ENCODE assay signal across 12 cellular contexts in the genomic region with DNA sequence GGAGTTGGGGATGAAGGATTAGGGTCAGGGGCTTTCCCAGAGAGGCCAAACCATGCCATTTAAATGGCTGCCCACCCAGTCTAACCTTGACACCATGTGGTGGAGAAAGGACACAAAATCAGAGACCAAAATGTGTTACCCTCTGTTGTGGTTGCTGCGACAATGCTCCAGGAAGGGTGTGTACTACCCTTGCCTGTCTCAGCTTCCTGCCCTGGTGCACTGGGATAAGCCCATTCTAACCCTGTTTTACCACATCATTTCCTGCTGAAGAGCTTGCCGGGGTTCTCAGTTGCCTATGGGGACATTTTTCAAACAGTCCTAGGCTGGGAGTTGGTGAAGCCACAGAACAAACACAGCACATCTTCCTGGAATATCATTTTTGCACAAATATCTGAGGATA. TPM values are rescaled to one million over a fixed set of nuclear protein-coding genes. Genes with fewer than 3 reads are reported as not detected.
DNase-seq lines count a peak whose midpoint lies in the region; ATAC-seq and TF ChIP-seq lines count a peak whose summit lies in the region.
"Had no signal": no experiment of that assay in that cellular context is flagged by ENCODE, and none has a peak within 500 bp of the region (broad histone marks: within the 10 kb centered on the region; RNA-seq: fewer than 3 reads in every experiment).

No MANE protein-coding gene starts in this region.

- H3K36me3 ChIP-seq in MM.1S (replicated peaks; ENCODE audit: insufficient read depth, low read length) (no peaks in the 10 kb centered on the region), esophagus muscularis mucosa (no peaks in the 10 kb centered on the region)

- TF ChIP-seq POLR2A in esophagus muscularis mucosa (IDR thresholded peaks at IDR 0.05; ENCODE audit: low read depth): no peak

- H4K20me1 ChIP-seq in MM.1S (ENCODE audit: insufficient read depth, low read length): no peaks in the 10 kb centered on the region

- DNase-seq in MM.1S (peak; percentile 77), EL (no peak), SW 1271 (lab: John Stamatoyannopoulos, UW) (no peak), esophagus muscularis mucosa (ENCODE audit: extremely low spot score) (no peak)
- peak; percentile 58 for DNase-seq in activated CD4-positive, alpha-beta T cell treated with anti-CD3 and anti-CD28 coated beads, Interleukin-2, amount 50 U/mL, for 1 hour
- peak; percentile 46 for DNase-seq in effector CD4-positive, alpha-beta T cell
- DNase-seq in stimulated activated CD8-positive, alpha-beta memory T cell treated with anti-CD3 and anti-CD28 coated beads, Interleukin-7, amount 100 ng/mL, for 1 hour (ENCODE audit: low read depth in 2 of 2): peak; percentile 10 to 19
- DNase-seq: NCI-H1694 treated with DMSO at 0.1 percent for 48 hours, nephron progenitor cell, SIG-M5 had no signal

- no peaks in the 10 kb centered on the region for H3K79me2 ChIP-seq in MM.1S (ENCODE audit: low read length)

- H3K4me1 ChIP-seq in MM.1S (ENCODE audit: low read length): peaks cover 19% of the 10 kb centered on the region
- H3K4me1 ChIP-seq in esophagus muscularis mucosa: peaks cover 4 to 14% (median 12%) of the 10 kb centered on the region in 4 donors

- H3K4me3 ChIP-seq in MM.1S (ENCODE audit: low read length): peak overlapping the region; percentile 15; the same call in 1 of the 2 replicates
- H3K4me3 ChIP-seq in esophagus muscularis mucosa: no peak overlapping the region

- H2AFZ ChIP-seq in MM.1S (ENCODE audit: low read length): peak overlapping the region; percentile 55

- H3K27me3 ChIP-seq in MM.1S (replicated peaks; ENCODE audit: insufficient read depth, low read length) (no peaks in the 10 kb centered on the region), esophagus muscularis mucosa (peaks cover 0 to 67% (median 5%) of the 10 kb centered on the region in 4 donors)

- TF ChIP-seq CTCF in MM.1S (IDR thresholded peaks at IDR 0.05; ENCODE audit: low read length): no peak
- no peak for TF ChIP-seq CTCF in esophagus muscularis mucosa (IDR thresholded peaks at IDR 0.05)

- H3K27ac ChIP-seq in MM.1S (ENCODE audit: low read length): peak overlapping the region; percentile 53; the same call in 1 of the 2 replicates
- no peak overlapping the region for H3K27ac ChIP-seq in esophagus muscularis mucosa (replicated peaks in 1 of 4)

- ATAC-seq in GM21786 (IDR thresholded peaks at IDR 0.05; ENCODE audit: unreplicated experiment): no peak

- WGBS in esophagus muscularis mucosa: 51% methylated on average over 2 of the region's 2 CpGs

- peak overlapping the region; percentile 71 for H3K4me2 ChIP-seq in MM.1S (ENCODE audit: low read depth, low read length)

- H3K9ac ChIP-seq in MM.1S (ENCODE audit: low read length): no peak overlapping the region

- H3K9me2 ChIP-seq in MM.1S (replicated peaks; ENCODE audit: insufficient read depth, low read length): no peaks in the 10 kb centered on the region

- no peak for TF ChIP-seq EP300 in esophagus muscularis mucosa (IDR thresholded peaks at IDR 0.05)

- intact Hi-C loops in esophagus muscularis mucosa (cut with DNase I): no loop called here

- H3K9me3 ChIP-seq in MM.1S (replicated peaks; ENCODE audit: insufficient read depth, low read length): no peaks in the 10 kb centered on the region
- H3K9me3 ChIP-seq in esophagus muscularis mucosa: no peaks in the 10 kb centered on the region

- H3F3A ChIP-seq in MM.1S (ENCODE audit: insufficient read depth, low read length): no peaks in the 10 kb centered on the region

RNA-seq across cellular contexts. Expression of gene OR4D1, which starts 4.9 kb away (rescaled TPM):
- total RNA-seq in esophagus muscularis mucosa: not detected
- total RNA-seq: bronchial epithelial cell had no signal

RNA-seq across cellular contexts. Expression of gene OR4D2, which starts 13.7 kb away (rescaled TPM):
- total RNA-seq in esophagus muscularis mucosa: not detected
- total RNA-seq: bronchial epithelial cell had no signal

RNA-seq across cellular contexts. Expression of gene EPX, which starts 39.5 kb away (rescaled TPM):
- total RNA-seq in esophagus muscularis mucosa: not detected
- total RNA-seq: bronchial epithelial cell had no signal

Comparison
In these comparisons a context has a peak if more than half of its experiments do, and no peak if none do; other contexts are left out.
1. DNase-seq: peak in MM.1S (single experiment), activated CD4-positive, alpha-beta T cell treated with anti-CD3 and anti-CD28 coated beads, Interleukin-2, amount 50 U/mL, for 1 hour (single experiment), effector CD4-positive, alpha-beta T cell (single experiment) and stimulated activated CD8-positive, alpha-beta memory T cell treated with anti-CD3 and anti-CD28 coated beads, Interleukin-7, amount 100 ng/mL, for 1 hour (2 of 2); none in EL (single experiment), SW 1271 (0 of 2) and esophagus muscularis mucosa (single experiment).